Comparison of ENCODE assay signal across 2 cellular contexts in the genomic region with DNA sequence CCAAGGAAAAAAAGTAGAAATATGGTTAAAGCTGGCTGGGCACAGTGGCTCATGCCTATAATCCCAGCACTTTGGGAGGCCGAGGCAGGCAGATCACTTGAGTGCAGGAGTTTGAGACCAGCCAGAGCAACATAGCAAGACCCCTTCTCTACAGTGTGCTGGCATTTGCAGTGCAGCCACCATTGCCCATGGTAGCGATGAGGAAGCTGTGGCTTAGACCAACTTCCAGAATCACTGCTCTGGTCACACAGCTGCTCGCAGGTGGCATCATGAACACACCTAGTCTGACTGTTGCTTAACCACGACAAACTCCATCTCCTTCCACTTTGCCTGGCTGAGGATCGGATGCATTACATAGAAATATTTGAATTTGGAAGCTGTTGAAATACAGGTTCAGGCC.
A peak's percentile ranks its signal among the peaks of the same experiment; 100 is the strongest.
TF ChIP-seq lines count a peak whose summit lies in the region.

No MANE protein-coding gene starts in this region.

TF ChIP-seq in GM23338, 12 proteins besides CTCF, POLR2A, EP300 and RAD21:
- TF ChIP-seq ZNF331 (CRISPR knock-in tag; IDR thresholded peaks at IDR 0.05; ENCODE audit: low read depth) (no peak), EZH2 (IDR thresholded peaks at IDR 0.05; ENCODE audit: low read depth, unreplicated experiment) (no peak), CREB1 (CRISPR knock-in tag; IDR thresholded peaks at IDR 0.05; ENCODE audit: low read depth) (no peak), REST (IDR thresholded peaks at IDR 0.05; ENCODE audit: unreplicated experiment) (no peak), NANOG (IDR thresholded peaks at IDR 0.05; ENCODE audit: borderline replicate concordance) (no peak)

TF ChIP-seq in GM12878, 131 proteins besides CTCF, POLR2A, EP300 and RAD21:
- no peak for TF ChIP-seq NFXL1 (IDR thresholded peaks at IDR 0.05; ENCODE audit: borderline replicate concordance)
- no peak for TF ChIP-seq ESRRA (IDR thresholded peaks at IDR 0.05; ENCODE audit: low read length)
- TF ChIP-seq TCF3 (IDR thresholded peaks at IDR 0.05; ENCODE audit: borderline replicate concordance, insufficient read depth, low read depth, low read length), result peak; percentile 80
- no peak for TF ChIP-seq ETV6 (conservative IDR thresholded peaks at IDR 0.05 in 1 of 2, IDR thresholded peaks at IDR 0.05 in 1 of 2; ENCODE audit: borderline replicate concordance in 1 of 2, low read depth in 1 of 2)
- 0 out of 2 replicates have a peak, but pooled peaks have one; percentile 21 for TF ChIP-seq TCF12 (IDR thresholded peaks at IDR 0.05; ENCODE audit: low read depth, low read length)
- TF ChIP-seq EZH2 (IDR thresholded peaks at IDR 0.05; ENCODE audit: borderline replicate concordance, control insufficient read depth, low read depth, low read length), result no peak
- TF ChIP-seq ZBTB4 (CRISPR knock-in tag; IDR thresholded peaks at IDR 0.05), result no peak
- TF ChIP-seq RUNX3 (IDR thresholded peaks at IDR 0.05; ENCODE audit: low read length), result peak; percentile 57
- TF ChIP-seq, protein P1, sequence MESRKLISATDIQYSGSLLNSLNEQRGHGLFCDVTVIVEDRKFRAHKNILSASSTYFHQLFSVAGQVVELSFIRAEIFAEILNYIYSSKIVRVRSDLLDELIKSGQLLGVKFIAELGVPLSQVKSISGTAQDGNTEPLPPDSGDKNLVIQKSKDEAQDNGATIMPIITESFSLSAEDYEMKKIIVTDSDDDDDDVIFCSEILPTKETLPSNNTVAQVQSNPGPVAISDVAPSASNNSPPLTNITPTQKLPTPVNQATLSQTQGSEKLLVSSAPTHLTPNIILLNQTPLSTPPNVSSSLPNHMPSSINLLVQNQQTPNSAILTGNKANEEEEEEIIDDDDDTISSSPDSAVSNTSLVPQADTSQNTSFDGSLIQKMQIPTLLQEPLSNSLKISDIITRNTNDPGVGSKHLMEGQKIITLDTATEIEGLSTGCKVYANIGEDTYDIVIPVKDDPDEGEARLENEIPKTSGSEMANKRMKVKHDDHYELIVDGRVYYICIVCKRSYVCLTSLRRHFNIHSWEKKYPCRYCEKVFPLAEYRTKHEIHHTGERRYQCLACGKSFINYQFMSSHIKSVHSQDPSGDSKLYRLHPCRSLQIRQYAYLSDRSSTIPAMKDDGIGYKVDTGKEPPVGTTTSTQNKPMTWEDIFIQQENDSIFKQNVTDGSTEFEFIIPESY (IDR thresholded peaks at IDR 0.05), result no peak
- TF ChIP-seq IKZF2 (IDR thresholded peaks at IDR 0.05), result 0 out of 4 replicates have a peak, but pooled peaks of 1 of the 2 experiments have one; percentile 20
- no peak for TF ChIP-seq MXI1 (IDR thresholded peaks at IDR 0.05; ENCODE audit: low read depth, low read length)
- no peak for TF ChIP-seq SPI1 (IDR thresholded peaks at IDR 0.05; ENCODE audit: borderline replicate concordance, insufficient read depth, low read depth, low read length)
- TF ChIP-seq MEF2A (IDR thresholded peaks at IDR 0.05; ENCODE audit: insufficient read depth, low read depth, low read length), result no peak
TF ChIP-seq in GM12878: peak in this region for 4.
